1 cellular context compared by ENCODE assay signal in the genomic region with DNA sequence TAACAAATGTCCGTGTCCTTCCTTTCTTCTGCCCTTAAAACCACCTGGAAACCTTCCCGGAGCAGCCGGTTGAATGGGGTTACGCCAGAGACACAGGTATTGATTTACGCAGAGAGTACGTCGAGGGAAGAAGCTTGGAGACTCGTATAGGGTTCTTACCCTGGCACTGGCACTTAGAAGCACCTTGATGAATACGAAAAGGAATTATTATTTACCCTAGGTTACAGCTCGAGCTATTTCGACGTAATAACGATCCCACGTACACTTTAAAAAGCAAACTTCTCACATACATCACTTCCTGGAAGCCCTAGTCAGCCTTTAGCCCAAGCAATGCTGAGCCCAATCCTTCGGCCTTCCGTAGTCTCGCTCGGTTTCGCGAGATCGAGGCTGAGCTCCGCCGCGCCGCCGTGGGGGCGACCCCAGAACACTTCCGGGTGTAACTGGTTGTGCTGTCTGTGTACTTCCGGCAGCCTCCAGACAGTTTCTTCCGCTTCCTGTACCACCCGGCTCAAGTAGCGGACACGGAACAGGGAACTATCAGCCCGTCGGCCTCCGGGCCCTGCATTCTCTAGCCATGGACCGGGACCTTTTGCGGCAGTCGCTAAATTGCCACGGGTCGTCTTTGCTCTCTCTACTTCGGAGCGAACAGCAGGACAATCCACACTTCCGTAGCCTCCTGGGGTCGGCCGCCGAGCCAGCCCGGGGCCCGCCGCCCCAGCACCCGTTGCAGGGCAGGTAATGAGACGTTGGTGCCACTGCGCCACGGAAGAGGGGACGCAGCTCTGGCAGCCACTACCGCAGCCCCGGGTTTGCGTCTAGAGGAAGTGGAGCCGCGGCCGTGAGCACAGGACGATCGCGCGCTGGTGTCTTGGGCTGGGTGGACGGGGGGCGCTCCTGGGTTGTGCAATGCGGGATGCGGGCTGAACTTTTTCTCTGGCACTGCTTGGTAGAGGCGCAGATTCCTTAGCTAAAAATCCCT.
TF ChIP-seq lines count a peak whose summit lies in the region.

A gene with protein sequence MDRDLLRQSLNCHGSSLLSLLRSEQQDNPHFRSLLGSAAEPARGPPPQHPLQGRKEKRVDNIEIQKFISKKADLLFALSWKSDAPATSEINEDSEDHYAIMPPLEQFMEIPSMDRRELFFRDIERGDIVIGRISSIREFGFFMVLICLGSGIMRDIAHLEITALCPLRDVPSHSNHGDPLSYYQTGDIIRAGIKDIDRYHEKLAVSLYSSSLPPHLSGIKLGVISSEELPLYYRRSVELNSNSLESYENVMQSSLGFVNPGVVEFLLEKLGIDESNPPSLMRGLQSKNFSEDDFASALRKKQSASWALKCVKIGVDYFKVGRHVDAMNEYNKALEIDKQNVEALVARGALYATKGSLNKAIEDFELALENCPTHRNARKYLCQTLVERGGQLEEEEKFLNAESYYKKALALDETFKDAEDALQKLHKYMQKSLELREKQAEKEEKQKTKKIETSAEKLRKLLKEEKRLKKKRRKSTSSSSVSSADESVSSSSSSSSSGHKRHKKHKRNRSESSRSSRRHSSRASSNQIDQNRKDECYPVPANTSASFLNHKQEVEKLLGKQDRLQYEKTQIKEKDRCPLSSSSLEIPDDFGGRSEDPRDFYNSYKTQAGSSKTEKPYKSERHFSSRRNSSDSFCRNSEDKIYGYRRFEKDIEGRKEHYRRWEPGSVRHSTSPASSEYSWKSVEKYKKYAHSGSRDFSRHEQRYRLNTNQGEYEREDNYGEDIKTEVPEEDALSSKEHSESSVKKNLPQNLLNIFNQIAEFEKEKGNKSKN (plus strand): TSS at position 476 of the 979 bp plus-strand sequence. CDS start 99 bp downstream, at position 575.

TF ChIP-seq in WTC11, 78 proteins besides CTCF, POLR2A, EP300 and RAD21 (continued from another document and continues in another):
- TF ChIP-seq, protein P1, sequence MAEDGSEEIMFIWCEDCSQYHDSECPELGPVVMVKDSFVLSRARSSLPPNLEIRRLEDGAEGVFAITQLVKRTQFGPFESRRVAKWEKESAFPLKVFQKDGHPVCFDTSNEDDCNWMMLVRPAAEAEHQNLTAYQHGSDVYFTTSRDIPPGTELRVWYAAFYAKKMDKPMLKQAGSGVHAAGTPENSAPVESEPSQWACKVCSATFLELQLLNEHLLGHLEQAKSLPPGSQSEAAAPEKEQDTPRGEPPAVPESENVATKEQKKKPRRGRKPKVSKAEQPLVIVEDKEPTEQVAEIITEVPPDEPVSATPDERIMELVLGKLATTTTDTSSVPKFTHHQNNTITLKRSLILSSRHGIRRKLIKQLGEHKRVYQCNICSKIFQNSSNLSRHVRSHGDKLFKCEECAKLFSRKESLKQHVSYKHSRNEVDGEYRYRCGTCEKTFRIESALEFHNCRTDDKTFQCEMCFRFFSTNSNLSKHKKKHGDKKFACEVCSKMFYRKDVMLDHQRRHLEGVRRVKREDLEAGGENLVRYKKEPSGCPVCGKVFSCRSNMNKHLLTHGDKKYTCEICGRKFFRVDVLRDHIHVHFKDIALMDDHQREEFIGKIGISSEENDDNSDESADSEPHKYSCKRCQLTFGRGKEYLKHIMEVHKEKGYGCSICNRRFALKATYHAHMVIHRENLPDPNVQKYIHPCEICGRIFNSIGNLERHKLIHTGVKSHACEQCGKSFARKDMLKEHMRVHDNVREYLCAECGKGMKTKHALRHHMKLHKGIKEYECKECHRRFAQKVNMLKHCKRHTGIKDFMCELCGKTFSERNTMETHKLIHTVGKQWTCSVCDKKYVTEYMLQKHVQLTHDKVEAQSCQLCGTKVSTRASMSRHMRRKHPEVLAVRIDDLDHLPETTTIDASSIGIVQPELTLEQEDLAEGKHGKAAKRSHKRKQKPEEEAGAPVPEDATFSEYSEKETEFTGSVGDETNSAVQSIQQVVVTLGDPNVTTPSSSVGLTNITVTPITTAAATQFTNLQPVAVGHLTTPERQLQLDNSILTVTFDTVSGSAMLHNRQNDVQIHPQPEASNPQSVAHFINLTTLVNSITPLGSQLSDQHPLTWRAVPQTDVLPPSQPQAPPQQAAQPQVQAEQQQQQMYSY (CRISPR knock-in tag; IDR thresholded peaks at IDR 0.05): no peak
- TF ChIP-seq, protein P2, sequence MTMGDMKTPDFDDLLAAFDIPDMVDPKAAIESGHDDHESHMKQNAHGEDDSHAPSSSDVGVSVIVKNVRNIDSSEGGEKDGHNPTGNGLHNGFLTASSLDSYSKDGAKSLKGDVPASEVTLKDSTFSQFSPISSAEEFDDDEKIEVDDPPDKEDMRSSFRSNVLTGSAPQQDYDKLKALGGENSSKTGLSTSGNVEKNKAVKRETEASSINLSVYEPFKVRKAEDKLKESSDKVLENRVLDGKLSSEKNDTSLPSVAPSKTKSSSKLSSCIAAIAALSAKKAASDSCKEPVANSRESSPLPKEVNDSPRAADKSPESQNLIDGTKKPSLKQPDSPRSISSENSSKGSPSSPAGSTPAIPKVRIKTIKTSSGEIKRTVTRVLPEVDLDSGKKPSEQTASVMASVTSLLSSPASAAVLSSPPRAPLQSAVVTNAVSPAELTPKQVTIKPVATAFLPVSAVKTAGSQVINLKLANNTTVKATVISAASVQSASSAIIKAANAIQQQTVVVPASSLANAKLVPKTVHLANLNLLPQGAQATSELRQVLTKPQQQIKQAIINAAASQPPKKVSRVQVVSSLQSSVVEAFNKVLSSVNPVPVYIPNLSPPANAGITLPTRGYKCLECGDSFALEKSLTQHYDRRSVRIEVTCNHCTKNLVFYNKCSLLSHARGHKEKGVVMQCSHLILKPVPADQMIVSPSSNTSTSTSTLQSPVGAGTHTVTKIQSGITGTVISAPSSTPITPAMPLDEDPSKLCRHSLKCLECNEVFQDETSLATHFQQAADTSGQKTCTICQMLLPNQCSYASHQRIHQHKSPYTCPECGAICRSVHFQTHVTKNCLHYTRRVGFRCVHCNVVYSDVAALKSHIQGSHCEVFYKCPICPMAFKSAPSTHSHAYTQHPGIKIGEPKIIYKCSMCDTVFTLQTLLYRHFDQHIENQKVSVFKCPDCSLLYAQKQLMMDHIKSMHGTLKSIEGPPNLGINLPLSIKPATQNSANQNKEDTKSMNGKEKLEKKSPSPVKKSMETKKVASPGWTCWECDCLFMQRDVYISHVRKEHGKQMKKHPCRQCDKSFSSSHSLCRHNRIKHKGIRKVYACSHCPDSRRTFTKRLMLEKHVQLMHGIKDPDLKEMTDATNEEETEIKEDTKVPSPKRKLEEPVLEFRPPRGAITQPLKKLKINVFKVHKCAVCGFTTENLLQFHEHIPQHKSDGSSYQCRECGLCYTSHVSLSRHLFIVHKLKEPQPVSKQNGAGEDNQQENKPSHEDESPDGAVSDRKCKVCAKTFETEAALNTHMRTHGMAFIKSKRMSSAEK (CRISPR knock-in tag; IDR thresholded peaks at IDR 0.05; ENCODE audit: borderline replicate concordance): no peak
- TF ChIP-seq NR1H2 (CRISPR knock-in tag; IDR thresholded peaks at IDR 0.05) (no peak), E2F4 (CRISPR knock-in tag; IDR thresholded peaks at IDR 0.05; ENCODE audit: borderline replicate concordance, low read depth) (no peak), SP1 (CRISPR knock-in tag; conservative IDR thresholded peaks at IDR 0.05) (peak; percentile 74), FOXP1 (CRISPR knock-in tag; IDR thresholded peaks at IDR 0.05; ENCODE audit: borderline replicate concordance) (0 out of 2 replicates have a peak, but pooled peaks have one; percentile 34), MAX (CRISPR knock-in tag; IDR thresholded peaks at IDR 0.05) (no peak; the same call in 1 of the 2 replicates), SMAD3 (CRISPR knock-in tag; IDR thresholded peaks at IDR 0.05; ENCODE audit: borderline replicate concordance) (no peak), MYBL2 (CRISPR knock-in tag; IDR thresholded peaks at IDR 0.05) (no peak), E2F1 (CRISPR knock-in tag; IDR thresholded peaks at IDR 0.05) (no peak), JUN (CRISPR knock-in tag; IDR thresholded peaks at IDR 0.05) (no peak), TCF7 (CRISPR knock-in tag; IDR thresholded peaks at IDR 0.05; ENCODE audit: low read depth) (no peak), ZNF396 (CRISPR knock-in tag; IDR thresholded peaks at IDR 0.05; ENCODE audit: borderline replicate concordance) (no peak), GABPB1 (CRISPR knock-in tag; IDR thresholded peaks at IDR 0.05) (peak; percentile 77; the same call in 1 of the 2 replicates), CREM (CRISPR knock-in tag; IDR thresholded peaks at IDR 0.05) (peak; percentile 57; the same call in 1 of the 2 replicates), ETV6 (CRISPR knock-in tag; IDR thresholded peaks at IDR 0.05) (peak; percentile 99), ZNF423 (CRISPR knock-in tag; IDR thresholded peaks at IDR 0.05) (no peak), TEAD4 (CRISPR knock-in tag; IDR thresholded peaks at IDR 0.05) (no peak), SOX15 (CRISPR knock-in tag; IDR thresholded peaks at IDR 0.05) (no peak), ZNF138 (CRISPR knock-in tag; conservative IDR thresholded peaks at IDR 0.05) (no peak), TP53 (CRISPR knock-in tag; IDR thresholded peaks at IDR 0.05) (0 out of 2 replicates have a peak, but pooled peaks have one; percentile 57)
- TF ChIP-seq, protein P3, sequence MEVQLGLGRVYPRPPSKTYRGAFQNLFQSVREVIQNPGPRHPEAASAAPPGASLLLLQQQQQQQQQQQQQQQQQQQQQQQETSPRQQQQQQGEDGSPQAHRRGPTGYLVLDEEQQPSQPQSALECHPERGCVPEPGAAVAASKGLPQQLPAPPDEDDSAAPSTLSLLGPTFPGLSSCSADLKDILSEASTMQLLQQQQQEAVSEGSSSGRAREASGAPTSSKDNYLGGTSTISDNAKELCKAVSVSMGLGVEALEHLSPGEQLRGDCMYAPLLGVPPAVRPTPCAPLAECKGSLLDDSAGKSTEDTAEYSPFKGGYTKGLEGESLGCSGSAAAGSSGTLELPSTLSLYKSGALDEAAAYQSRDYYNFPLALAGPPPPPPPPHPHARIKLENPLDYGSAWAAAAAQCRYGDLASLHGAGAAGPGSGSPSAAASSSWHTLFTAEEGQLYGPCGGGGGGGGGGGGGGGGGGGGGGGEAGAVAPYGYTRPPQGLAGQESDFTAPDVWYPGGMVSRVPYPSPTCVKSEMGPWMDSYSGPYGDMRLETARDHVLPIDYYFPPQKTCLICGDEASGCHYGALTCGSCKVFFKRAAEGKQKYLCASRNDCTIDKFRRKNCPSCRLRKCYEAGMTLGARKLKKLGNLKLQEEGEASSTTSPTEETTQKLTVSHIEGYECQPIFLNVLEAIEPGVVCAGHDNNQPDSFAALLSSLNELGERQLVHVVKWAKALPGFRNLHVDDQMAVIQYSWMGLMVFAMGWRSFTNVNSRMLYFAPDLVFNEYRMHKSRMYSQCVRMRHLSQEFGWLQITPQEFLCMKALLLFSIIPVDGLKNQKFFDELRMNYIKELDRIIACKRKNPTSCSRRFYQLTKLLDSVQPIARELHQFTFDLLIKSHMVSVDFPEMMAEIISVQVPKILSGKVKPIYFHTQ (CRISPR knock-in tag; IDR thresholded peaks at IDR 0.05): no peak
- TF ChIP-seq, protein P4, sequence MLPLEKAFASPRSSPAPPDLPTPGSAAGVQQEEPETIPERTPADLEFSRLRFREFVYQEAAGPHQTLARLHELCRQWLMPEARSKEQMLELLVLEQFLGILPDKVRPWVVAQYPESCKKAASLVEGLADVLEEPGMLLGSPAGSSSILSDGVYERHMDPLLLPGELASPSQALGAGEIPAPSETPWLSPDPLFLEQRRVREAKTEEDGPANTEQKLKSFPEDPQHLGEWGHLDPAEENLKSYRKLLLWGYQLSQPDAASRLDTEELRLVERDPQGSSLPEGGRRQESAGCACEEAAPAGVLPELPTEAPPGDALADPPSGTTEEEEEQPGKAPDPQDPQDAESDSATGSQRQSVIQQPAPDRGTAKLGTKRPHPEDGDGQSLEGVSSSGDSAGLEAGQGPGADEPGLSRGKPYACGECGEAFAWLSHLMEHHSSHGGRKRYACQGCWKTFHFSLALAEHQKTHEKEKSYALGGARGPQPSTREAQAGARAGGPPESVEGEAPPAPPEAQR (CRISPR knock-in tag; IDR thresholded peaks at IDR 0.05): no peak
- TF ChIP-seq, protein P5, sequence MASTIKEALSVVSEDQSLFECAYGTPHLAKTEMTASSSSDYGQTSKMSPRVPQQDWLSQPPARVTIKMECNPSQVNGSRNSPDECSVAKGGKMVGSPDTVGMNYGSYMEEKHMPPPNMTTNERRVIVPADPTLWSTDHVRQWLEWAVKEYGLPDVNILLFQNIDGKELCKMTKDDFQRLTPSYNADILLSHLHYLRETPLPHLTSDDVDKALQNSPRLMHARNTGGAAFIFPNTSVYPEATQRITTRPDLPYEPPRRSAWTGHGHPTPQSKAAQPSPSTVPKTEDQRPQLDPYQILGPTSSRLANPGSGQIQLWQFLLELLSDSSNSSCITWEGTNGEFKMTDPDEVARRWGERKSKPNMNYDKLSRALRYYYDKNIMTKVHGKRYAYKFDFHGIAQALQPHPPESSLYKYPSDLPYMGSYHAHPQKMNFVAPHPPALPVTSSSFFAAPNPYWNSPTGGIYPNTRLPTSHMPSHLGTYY (CRISPR knock-in tag; IDR thresholded peaks at IDR 0.05): no peak
- TF ChIP-seq, protein P6, sequence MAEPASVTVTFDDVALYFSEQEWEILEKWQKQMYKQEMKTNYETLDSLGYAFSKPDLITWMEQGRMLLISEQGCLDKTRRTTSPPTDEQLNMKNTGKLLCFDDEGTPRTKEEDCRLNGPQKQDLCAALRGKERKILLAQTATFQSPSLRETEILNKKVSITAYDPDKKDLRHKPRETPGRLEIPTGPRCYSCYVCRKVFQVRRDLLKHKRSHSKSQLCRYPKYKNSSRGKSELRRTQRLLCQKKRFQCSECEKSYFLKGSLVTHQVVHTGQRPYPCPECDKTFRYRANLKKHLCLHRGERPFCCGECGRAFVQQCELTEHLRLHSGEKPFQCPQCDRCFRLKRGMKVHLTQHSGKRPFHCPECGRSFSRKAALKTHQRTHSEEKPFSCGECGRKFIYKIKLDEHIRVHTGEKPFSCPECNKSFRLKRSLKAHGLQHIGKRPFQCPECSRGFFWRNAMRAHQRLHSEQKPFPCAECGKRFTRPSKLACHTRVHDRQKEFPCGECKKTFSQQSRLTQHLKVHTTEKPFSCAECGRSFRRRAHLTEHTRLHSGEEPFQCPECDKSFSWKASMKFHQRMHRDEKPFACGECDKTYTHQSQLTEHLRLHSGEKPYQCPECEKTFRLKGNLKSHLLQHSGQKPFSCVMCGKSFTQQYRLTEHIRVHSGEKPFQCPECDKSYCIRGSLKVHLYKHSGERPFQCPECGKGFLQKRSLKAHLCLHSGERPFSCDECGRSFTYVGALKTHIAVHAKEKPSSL (CRISPR knock-in tag; conservative IDR thresholded peaks at IDR 0.05): no peak
